Comparison of ENCODE assay signal across 19 cellular contexts in the genomic region with DNA sequence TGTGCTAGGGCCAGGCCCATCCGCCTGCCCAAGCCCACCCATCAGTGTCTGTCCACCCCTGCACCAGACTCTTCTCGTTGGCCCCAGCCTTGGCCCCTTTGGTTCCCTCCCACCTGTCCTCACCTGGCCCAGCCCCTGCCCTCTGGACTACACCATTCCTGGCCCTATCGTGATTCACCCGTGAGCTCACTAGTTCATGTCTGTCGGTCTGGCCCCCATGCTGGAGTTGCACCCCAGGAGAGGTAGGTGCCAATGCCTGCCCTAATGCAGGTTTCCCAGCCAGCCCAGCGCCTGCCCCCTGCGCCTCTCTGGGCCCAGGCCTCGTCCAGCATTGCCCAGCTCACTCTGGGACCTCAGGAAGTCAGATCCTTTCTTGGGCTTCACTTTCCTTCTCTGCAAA.
DNase-seq lines count a peak whose midpoint lies in the region; ATAC-seq and TF ChIP-seq lines count a peak whose summit lies in the region.
"Had no signal": no experiment of that assay in that cellular context is flagged by ENCODE, and none has a peak within 500 bp of the region (broad histone marks: within the 10 kb centered on the region; RNA-seq: fewer than 3 reads in every experiment).

No MANE protein-coding gene starts in this region.

- POLR2A ChIA-PET in SK-N-SH (lab: Yijun Ruan, JAX) = interaction anchor here (0.9 kb wide), 1 partner anchor 52 kb away, joined by 3 read pairs; no protein-coding TSS in a partner anchor

- no peaks in the 10 kb centered on the region for H3K27me3 ChIP-seq in BLaER1
- H3K27me3 ChIP-seq in RWPE2 (ENCODE audit: insufficient read depth, poor library complexity, severe bottlenecking) = no peaks in the 10 kb centered on the region
- no peaks in the 10 kb centered on the region for H3K27me3 ChIP-seq in esophagus (ENCODE audit: control insufficient read depth in 1 of 2, insufficient read depth in 2 of 2, low read length in 2 of 2)
- H3K27me3 ChIP-seq in sigmoid colon = no peaks in the 10 kb centered on the region
- H3K27me3 ChIP-seq in SK-N-SH (ENCODE audit: insufficient read depth) = no peaks in the 10 kb centered on the region
- H3K27me3 ChIP-seq: Peyer's patch, SJSA1 had no signal

- DNase-seq in RWPE2 (ENCODE audit: low spot score) (peak; percentile 42), sigmoid colon (peak; percentile 61), Kasumi-1 (lab: John Stamatoyannopoulos, UW) (no peak), SK-N-SH (no peak)
- DNase-seq: AML-193, GF-D8, H9, HFFc6, NCI-H146, NCI-H2029, NCI-H2171, NCI-H345, NCI-H524 treated with DMSO at 0.1 percent for 48 hours had no signal

- CTCF ChIA-PET in SK-N-SH (lab: Yijun Ruan, JAX) = interaction anchor here (0.6 to 16.1 kb wide), 26 partner anchors 8 to 1090 kb away, joined by 3 to 739 read pairs (median 12); no protein-coding TSS in a partner anchor

- H3F3A ChIP-seq in SK-N-SH (replicated peaks; ENCODE audit: insufficient read depth) = no peaks in the 10 kb centered on the region

- TF ChIP-seq POLR2A in sigmoid colon (IDR thresholded peaks at IDR 0.05) = no peak

- H3K4me3 ChIP-seq in BLaER1 (no peak overlapping the region), RWPE2 (ENCODE audit: severe bottlenecking) (no peak overlapping the region), esophagus (ENCODE audit: low read depth in 1 of 2, low read length in 2 of 2) (no peak overlapping the region), sigmoid colon (no peak overlapping the region), SK-N-SH (ENCODE audit: low read depth in 2 of 2, low read length in 1 of 2) (no peak overlapping the region)
- H3K4me3 ChIP-seq: Peyer's patch, SJSA1 had no signal

- intact Hi-C loops in sigmoid colon (cut with DNase I) = loop anchor here (5.0 kb wide), 1 partner anchor 284 kb away; no protein-coding TSS in a partner anchor

- H2AFZ ChIP-seq in SK-N-SH (ENCODE audit: low read depth) = no peak overlapping the region

- peaks cover 31% of the 10 kb centered on the region for H4K20me1 ChIP-seq in BLaER1
- H4K20me1 ChIP-seq in SK-N-SH (ENCODE audit: insufficient read depth) = 0 out of 2 replicates have a peak, but pooled peaks cover 3% of the 10 kb centered on the region

- H3K9me2 ChIP-seq in SK-N-SH = no peaks in the 10 kb centered on the region

- no peaks in the 10 kb centered on the region for H3K79me2 ChIP-seq in SK-N-SH (ENCODE audit: insufficient read depth)

- H3K27ac ChIP-seq in BLaER1 (0 out of 2 replicates have a peak overlapping the region, but pooled peaks have one; percentile 14), RWPE2 (ENCODE audit: poor library complexity, severe bottlenecking) (no peak overlapping the region), esophagus (ENCODE audit: low read depth in 2 of 2, low read length in 1 of 2) (peak overlapping the region; percentile 16 to 34), sigmoid colon (no peak overlapping the region), SK-N-SH (ENCODE audit: low read depth in 2 of 2, low read length in 1 of 2) (no peak overlapping the region)
- H3K27ac ChIP-seq: Peyer's patch, SJSA1 had no signal

- WGBS in esophagus, 2 donors = 85 to 88% methylated on average over 8 of the region's 8 CpGs
- 80 to 86% methylated on average over 8 of the region's 8 CpGs for WGBS in sigmoid colon, 2 donors
- 69% methylated on average over 8 of the region's 8 CpGs for whole genome bisulfite sequencing in SK-N-SH (ENCODE audit: low lambda C conversion rate)

- no peak for TF ChIP-seq EP300 in sigmoid colon (IDR thresholded peaks at IDR 0.05)
- no peak for TF ChIP-seq EP300 in SK-N-SH (IDR thresholded peaks at IDR 0.05; ENCODE audit: borderline replicate concordance in 1 of 2, low read depth in 1 of 2, low read length in 1 of 2)

- H3K36me3 ChIP-seq in BLaER1 = no peaks in the 10 kb centered on the region
- no peaks in the 10 kb centered on the region for H3K36me3 ChIP-seq in RWPE2 (ENCODE audit: low read depth)
- peaks cover 0 to under 1% of the 10 kb centered on the region in 2 donors for H3K36me3 ChIP-seq in esophagus (ENCODE audit: control insufficient read depth in 2 of 2, insufficient read depth in 2 of 2, low read length in 1 of 2)
- peaks cover 0 to 10% (median 0%) of the 10 kb centered on the region in 4 donors for H3K36me3 ChIP-seq in sigmoid colon
- no peaks in the 10 kb centered on the region for H3K36me3 ChIP-seq in SK-N-SH (replicated peaks in 1 of 2; ENCODE audit: control insufficient read depth in 1 of 2, insufficient read depth in 2 of 2, low read length in 1 of 2)
- H3K36me3 ChIP-seq: SJSA1 had no signal

- H3K4me1 ChIP-seq in BLaER1 = peaks cover 47% of the 10 kb centered on the region
- H3K4me1 ChIP-seq in RWPE2 (ENCODE audit: insufficient read depth, poor library complexity, severe bottlenecking) = no peaks in the 10 kb centered on the region
- peaks cover 0 to 6% of the 10 kb centered on the region in 2 donors for H3K4me1 ChIP-seq in esophagus (ENCODE audit: control insufficient read depth in 2 of 2, insufficient read depth in 2 of 2, low read length in 1 of 2)
- peaks cover 0 to 26% (median 23%) of the 10 kb centered on the region in 4 donors for H3K4me1 ChIP-seq in sigmoid colon
- peaks cover 0 to 26% of the 10 kb centered on the region in 2 experiments; a peak in 1 of 4 replicates for H3K4me1 ChIP-seq in SK-N-SH (ENCODE audit: control insufficient read depth in 1 of 2, insufficient read depth in 2 of 2, low read depth in 1 of 2, low read length in 1 of 2)

- TF ChIP-seq CTCF in RWPE2 (IDR thresholded peaks at IDR 0.05; ENCODE audit: poor library complexity, severe bottlenecking) (no peak), sigmoid colon (IDR thresholded peaks at IDR 0.05) (no peak), SK-N-SH (IDR thresholded peaks at IDR 0.05) (no peak)

- TF ChIP-seq RAD21 in SK-N-SH (IDR thresholded peaks at IDR 0.05; ENCODE audit: low read length) = no peak

- no peak overlapping the region for H3K9ac ChIP-seq in BLaER1
- H3K9ac ChIP-seq in SK-N-SH = no peak overlapping the region

- ATAC-seq in RWPE2 (ENCODE audit: low read depth) = no peak
- no peak for ATAC-seq in HG02981 (IDR thresholded peaks at IDR 0.05; ENCODE audit: unreplicated experiment)
- ATAC-seq in HG03175 (IDR thresholded peaks at IDR 0.05; ENCODE audit: unreplicated experiment) = no peak

- peak overlapping the region; percentile 93 for H3K4me2 ChIP-seq in BLaER1
- no peak overlapping the region for H3K4me2 ChIP-seq in SK-N-SH

- no peaks in the 10 kb centered on the region for H3K9me3 ChIP-seq in BLaER1
- no peaks in the 10 kb centered on the region for H3K9me3 ChIP-seq in RWPE2 (ENCODE audit: severe bottlenecking)
- no peaks in the 10 kb centered on the region for H3K9me3 ChIP-seq in esophagus (ENCODE audit: control insufficient read depth in 2 of 2, insufficient read depth in 1 of 2, low read depth in 1 of 2, low read length in 1 of 2)
- no peaks in the 10 kb centered on the region for H3K9me3 ChIP-seq in sigmoid colon
- no peaks in the 10 kb centered on the region for H3K9me3 ChIP-seq in SK-N-SH
- H3K9me3 ChIP-seq: Peyer's patch, SJSA1 had no signal

TF ChIP-seq in SK-N-SH, 30 proteins besides CTCF, POLR2A, EP300 and RAD21:
- no peak for TF ChIP-seq TCF12 (IDR thresholded peaks at IDR 0.05)
- TF ChIP-seq, protein P1, sequence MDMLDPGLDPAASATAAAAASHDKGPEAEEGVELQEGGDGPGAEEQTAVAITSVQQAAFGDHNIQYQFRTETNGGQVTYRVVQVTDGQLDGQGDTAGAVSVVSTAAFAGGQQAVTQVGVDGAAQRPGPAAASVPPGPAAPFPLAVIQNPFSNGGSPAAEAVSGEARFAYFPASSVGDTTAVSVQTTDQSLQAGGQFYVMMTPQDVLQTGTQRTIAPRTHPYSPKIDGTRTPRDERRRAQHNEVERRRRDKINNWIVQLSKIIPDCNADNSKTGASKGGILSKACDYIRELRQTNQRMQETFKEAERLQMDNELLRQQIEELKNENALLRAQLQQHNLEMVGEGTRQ (IDR thresholded peaks at IDR 0.05; ENCODE audit: borderline replicate concordance, low read depth, low read length) = no peak
- no peak for TF ChIP-seq YY1 (IDR thresholded peaks at IDR 0.05; ENCODE audit: low read depth)
- no peak for TF ChIP-seq MXI1 (IDR thresholded peaks at IDR 0.05; ENCODE audit: low read depth, low read length)
- no peak for TF ChIP-seq RCOR1 (IDR thresholded peaks at IDR 0.05; ENCODE audit: low read length)
- no peak for TF ChIP-seq EZH2phosphoT487 (IDR thresholded peaks at IDR 0.05; ENCODE audit: borderline replicate concordance, low read depth)
- no peak for TF ChIP-seq SIN3A (IDR thresholded peaks at IDR 0.05; ENCODE audit: borderline replicate concordance, low read depth, low read length)
- TF ChIP-seq GABPA (IDR thresholded peaks at IDR 0.05; ENCODE audit: low read depth) = no peak
- TF ChIP-seq POLR2AphosphoS5 (IDR thresholded peaks at IDR 0.05; ENCODE audit: low read depth, low read length) = no peak
- TF ChIP-seq RFX5 (IDR thresholded peaks at IDR 0.05; ENCODE audit: low read length) = no peak
TF ChIP-seq in SK-N-SH: peak in this region for 0.

Comparison
In these comparisons a context has a peak if more than half of its experiments do, and no peak if none do; other contexts are left out.
1. H3K27ac ChIP-seq: peak in BLaER1 (single experiment) and esophagus (2 of 2); none in RWPE2 (single experiment), sigmoid colon (0 of 4) and SK-N-SH (0 of 2).
2. DNase-seq: peak in RWPE2 (single experiment) and sigmoid colon (single experiment); none in Kasumi-1 (0 of 2) and SK-N-SH (single experiment).